11 cellular contexts compared by ENCODE assay signal in the genomic region with DNA sequence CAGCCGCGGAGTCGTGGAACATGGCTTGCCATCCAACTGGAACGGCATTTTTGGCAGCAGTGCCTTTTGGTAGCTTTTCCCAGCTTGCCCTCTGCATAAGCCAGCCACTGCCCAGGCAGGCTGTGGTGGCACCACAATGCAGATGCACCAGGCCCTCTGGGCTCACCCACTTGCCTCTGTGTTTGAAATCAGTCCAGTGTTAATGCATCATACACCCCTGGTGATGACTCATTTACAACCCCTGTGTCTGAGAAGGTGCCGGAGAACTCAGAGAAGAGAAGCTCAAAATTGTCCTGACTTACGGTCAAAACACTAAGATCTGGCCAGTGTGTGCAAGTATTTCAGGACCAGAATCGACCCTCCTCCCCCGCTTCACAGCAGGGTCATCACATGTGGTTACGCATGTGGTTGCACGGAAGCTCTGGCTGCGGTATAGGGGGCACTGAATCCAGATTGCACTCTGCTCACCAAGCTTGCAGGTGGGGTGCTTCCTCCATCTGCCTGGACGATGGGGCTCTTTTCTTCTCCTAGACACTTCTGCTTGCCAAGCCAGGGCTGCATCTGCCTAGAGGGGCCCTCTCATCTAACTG.
DNase-seq lines count a peak whose midpoint lies in the region; ATAC-seq and TF ChIP-seq lines count a peak whose summit lies in the region.
"Had no signal": no experiment of that assay in that cellular context is flagged by ENCODE, and none has a peak within 500 bp of the region (broad histone marks: within the 10 kb centered on the region; RNA-seq: fewer than 3 reads in every experiment).

No MANE protein-coding gene starts in this region.

- no peak overlapping the region for H3K4me3 ChIP-seq in HEK293 (ENCODE audit: low read depth, low read length)
- H3K4me3 ChIP-seq: lung had no signal

- DNase-seq in GM03348 (ENCODE audit: low spot score) (peak; percentile 55), RPMI7951 (ENCODE audit: low read depth) (peak; percentile 72), memory B cell (ENCODE audit: low spot score in 2 of 2) (no peak), AML-193 (lab: John Stamatoyannopoulos, UW) (no peak)
- DNase-seq: cortex of kidney; stimulated activated CD4-positive, alpha-beta T cell treated with anti-CD3 and anti-CD28 coated beads, Interleukin-4, amount 100 ng/mL, for 4 hours had no signal

- no peaks in the 10 kb centered on the region for H3K9me3 ChIP-seq in HEK293 (ENCODE audit: control insufficient read depth, insufficient read depth, low read depth, low read length)

- no peaks in the 10 kb centered on the region for H3K36me3 Mint-ChIP-seq in memory B cell

- no peaks in the 10 kb centered on the region for H3K36me3 ChIP-seq in HEK293 (ENCODE audit: control insufficient read depth in 2 of 2, insufficient read depth in 1 of 2, low read length in 2 of 2)

- no peaks in the 10 kb centered on the region for H3K4me1 ChIP-seq in HEK293 (ENCODE audit: control insufficient read depth, insufficient read depth, low read length)

- no peak overlapping the region for H3K27ac ChIP-seq in HEK293 (ENCODE audit: extremely low read depth, low read depth, low read length)

- POLR2A ChIA-PET in HEK293 (lab: Yijun Ruan, JAX), result no interaction called here

- no peak for TF ChIP-seq CTCF in HEK293 (tag by site-specific recombination; IDR thresholded peaks at IDR 0.05)

- peaks cover 3% of the 10 kb centered on the region for H3K4me1 Mint-ChIP-seq in memory B cell

- ATAC-seq in memory B cell (ENCODE audit: low read depth) (peak; percentile 32), HG03159 (IDR thresholded peaks at IDR 0.05; ENCODE audit: unreplicated experiment) (no peak), GM18907 (IDR thresholded peaks at IDR 0.05; ENCODE audit: unreplicated experiment) (no peak), GM18519 (IDR thresholded peaks at IDR 0.05; ENCODE audit: low FRiP score, unreplicated experiment) (no peak)

- peaks cover 12% of the 10 kb centered on the region for H3K27me3 Mint-ChIP-seq in memory B cell

- H3K4me3 Mint-ChIP-seq in memory B cell, result no peak overlapping the region

- peaks cover 2% of the 10 kb centered on the region for H3K9me3 Mint-ChIP-seq in memory B cell

- H3K27ac Mint-ChIP-seq in memory B cell, result no peak overlapping the region

- CTCF ChIA-PET in HEK293 (lab: Yijun Ruan, JAX), result interaction anchor here (0.7 kb wide), 1 partner anchor 588 kb away, joined by 3 read pairs; no protein-coding TSS in a partner anchor

TF ChIP-seq in HEK293, 187 proteins besides CTCF, POLR2A, EP300 and RAD21:
- TF ChIP-seq, protein P1, sequence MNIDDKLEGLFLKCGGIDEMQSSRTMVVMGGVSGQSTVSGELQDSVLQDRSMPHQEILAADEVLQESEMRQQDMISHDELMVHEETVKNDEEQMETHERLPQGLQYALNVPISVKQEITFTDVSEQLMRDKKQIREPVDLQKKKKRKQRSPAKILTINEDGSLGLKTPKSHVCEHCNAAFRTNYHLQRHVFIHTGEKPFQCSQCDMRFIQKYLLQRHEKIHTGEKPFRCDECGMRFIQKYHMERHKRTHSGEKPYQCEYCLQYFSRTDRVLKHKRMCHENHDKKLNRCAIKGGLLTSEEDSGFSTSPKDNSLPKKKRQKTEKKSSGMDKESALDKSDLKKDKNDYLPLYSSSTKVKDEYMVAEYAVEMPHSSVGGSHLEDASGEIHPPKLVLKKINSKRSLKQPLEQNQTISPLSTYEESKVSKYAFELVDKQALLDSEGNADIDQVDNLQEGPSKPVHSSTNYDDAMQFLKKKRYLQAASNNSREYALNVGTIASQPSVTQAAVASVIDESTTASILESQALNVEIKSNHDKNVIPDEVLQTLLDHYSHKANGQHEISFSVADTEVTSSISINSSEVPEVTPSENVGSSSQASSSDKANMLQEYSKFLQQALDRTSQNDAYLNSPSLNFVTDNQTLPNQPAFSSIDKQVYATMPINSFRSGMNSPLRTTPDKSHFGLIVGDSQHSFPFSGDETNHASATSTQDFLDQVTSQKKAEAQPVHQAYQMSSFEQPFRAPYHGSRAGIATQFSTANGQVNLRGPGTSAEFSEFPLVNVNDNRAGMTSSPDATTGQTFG (tag by site-specific recombination; IDR thresholded peaks at IDR 0.05; ENCODE audit: borderline replicate concordance), result no peak
- TF ChIP-seq ZFHX2 (tag by site-specific recombination; conservative IDR thresholded peaks at IDR 0.05) (0 out of 2 replicates have a peak, but pooled peaks have one; percentile 20), BCL11A (tag by site-specific recombination; IDR thresholded peaks at IDR 0.05; ENCODE audit: low read depth) (no peak), ZNF174 (tag by site-specific recombination; IDR thresholded peaks at IDR 0.05) (no peak), ZNF19 (tag by site-specific recombination; IDR thresholded peaks at IDR 0.05; ENCODE audit: low read depth) (no peak), ZNF248 (tag by site-specific recombination; IDR thresholded peaks at IDR 0.05) (no peak), ZNF404 (tag by site-specific recombination; IDR thresholded peaks at IDR 0.05) (no peak)
- TF ChIP-seq, protein P2, sequence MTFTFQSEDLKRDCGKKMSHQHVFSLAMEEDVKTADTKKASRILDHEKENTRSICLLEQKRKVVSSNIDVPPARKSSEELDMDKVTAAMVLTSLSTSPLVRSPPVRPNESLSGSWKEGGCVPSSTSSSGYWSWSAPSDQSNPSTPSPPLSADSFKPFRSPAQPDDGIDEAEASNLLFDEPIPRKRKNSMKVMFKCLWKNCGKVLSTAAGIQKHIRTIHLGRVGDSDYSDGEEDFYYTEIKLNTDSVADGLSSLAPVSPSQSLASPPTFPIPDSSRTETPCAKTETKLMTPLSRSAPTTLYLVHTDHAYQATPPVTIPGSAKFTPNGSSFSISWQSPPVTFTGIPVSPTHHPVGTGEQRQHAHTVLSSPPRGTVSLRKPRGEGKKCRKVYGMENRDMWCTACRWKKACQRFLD (tag by site-specific recombination; IDR thresholded peaks at IDR 0.05), result no peak

Comparison
In these comparisons a context has a peak if more than half of its experiments do, and no peak if none do; other contexts are left out.
1. DNase-seq: peak in GM03348 (single experiment) and RPMI7951 (single experiment); none in memory B cell (0 of 2) and AML-193 (0 of 2).